ENCODE assay signal across 12 cellular contexts in the genomic region with DNA sequence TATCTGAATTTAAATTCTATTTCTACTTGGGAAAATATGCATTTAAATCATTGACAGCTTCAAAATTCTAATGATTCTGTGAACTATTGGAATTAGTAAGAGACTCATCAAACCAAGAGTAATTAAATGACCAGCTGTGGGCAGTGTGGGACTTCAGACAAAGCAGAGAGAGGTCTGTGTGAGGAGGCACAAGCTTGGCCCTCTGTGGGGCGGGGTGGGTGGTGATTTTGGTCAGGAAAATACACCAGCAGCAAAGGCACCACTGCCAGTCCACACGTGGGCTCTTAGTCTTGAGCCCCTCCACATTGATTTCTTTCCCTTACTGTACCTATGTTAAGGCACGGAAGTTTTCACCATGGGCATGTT. TPM values are rescaled to one million over a fixed set of nuclear protein-coding genes. Genes with fewer than 3 reads are reported as not detected.
DNase-seq lines count a peak whose midpoint lies in the region; ATAC-seq and TF ChIP-seq lines count a peak whose summit lies in the region.
"Had no signal": no experiment of that assay in that cellular context is flagged by ENCODE, and none has a peak within 500 bp of the region (broad histone marks: within the 10 kb centered on the region; RNA-seq: fewer than 3 reads in every experiment).

No MANE protein-coding gene starts in this region.

- H3K4me1 Mint-ChIP-seq in brain, result peaks cover 47% of the 10 kb centered on the region
- H3K4me1 Mint-ChIP-seq in activated T-helper 17 cell treated with anti-CD3 and anti-CD28 coated beads, Interleukin-2, amount 50 U/mL, for 72 hours, result peaks cover 15% of the 10 kb centered on the region

- H3K36me3 Mint-ChIP-seq in brain, result no peaks in the 10 kb centered on the region
- H3K36me3 Mint-ChIP-seq in activated T-helper 17 cell treated with anti-CD3 and anti-CD28 coated beads, Interleukin-2, amount 50 U/mL, for 72 hours (ENCODE audit: low read depth), result no peaks in the 10 kb centered on the region

- no CpG with 5 or more reads among the region's 3 CpGs for WGBS in mesendoderm (ENCODE audit: extremely low coverage, insufficient coverage, low lambda C conversion rate)

- no peak for ATAC-seq in activated T-helper 17 cell treated with anti-CD3 and anti-CD28 coated beads, Interleukin-2, amount 50 U/mL, for 72 hours (replicated peaks)
- ATAC-seq: left cardiac atrium; stimulated activated naive CD8-positive, alpha-beta T cell treated with anti-CD3 and anti-CD28 coated beads, Interleukin-15, Interleukin-2, amounts not matched to agents 100 U/mL and 50 U/mL, for 24 hours had no signal

- no peaks in the 10 kb centered on the region for H3K9me3 ChIP-seq in Karpas-422 (ENCODE audit: low read length)

- H3K4me1 ChIP-seq in Karpas-422 (ENCODE audit: low read length) (no peaks in the 10 kb centered on the region), mesendoderm (ENCODE audit: control insufficient read depth, low read depth, low read length) (peaks cover 11% of the 10 kb centered on the region)

- no peak overlapping the region for H3K9ac ChIP-seq in Karpas-422 (ENCODE audit: low read length)
- H3K9ac ChIP-seq in mesendoderm (ENCODE audit: low read length), result no peak overlapping the region

- no peak overlapping the region for H2AK5ac ChIP-seq in mesendoderm (ENCODE audit: low read length)

- H3K36me3 ChIP-seq in Karpas-422 (ENCODE audit: insufficient read depth, low read length) (no peaks in the 10 kb centered on the region), mesendoderm (ENCODE audit: control insufficient read depth, insufficient read depth, low read length) (no peaks in the 10 kb centered on the region)

- no peak overlapping the region for H3K56ac ChIP-seq in mesendoderm (ENCODE audit: low read length)

- H4K5ac ChIP-seq in mesendoderm (ENCODE audit: low read length), result no peak overlapping the region

- no peaks in the 10 kb centered on the region for H4K20me1 ChIP-seq in Karpas-422 (ENCODE audit: insufficient read depth, low read depth, low read length)

- H3K27me3 ChIP-seq in Karpas-422 (ENCODE audit: low read length) (no peaks in the 10 kb centered on the region), mesendoderm (ENCODE audit: insufficient read depth, low read length, poor library complexity) (no peaks in the 10 kb centered on the region)

- H3K27ac Mint-ChIP-seq in brain, result peak overlapping the region in 3 of 5 experiments; percentile 46 to 79 (median 51)
- H3K27ac Mint-ChIP-seq in activated T-helper 17 cell treated with anti-CD3 and anti-CD28 coated beads, Interleukin-2, amount 50 U/mL, for 72 hours, result no peak overlapping the region
- H3K27ac Mint-ChIP-seq: B cell had no signal

- H3K79me2 ChIP-seq in Karpas-422 (ENCODE audit: low read length) (no peaks in the 10 kb centered on the region), mesendoderm (ENCODE audit: control insufficient read depth, insufficient read depth, low read length) (no peaks in the 10 kb centered on the region)

- H3K4me2 ChIP-seq in Karpas-422 (ENCODE audit: low read depth, low read length, poor library complexity, severe bottlenecking) (no peak overlapping the region), mesendoderm (ENCODE audit: low read length) (no peak overlapping the region)

- H2AFZ ChIP-seq in Karpas-422 (ENCODE audit: low read length), result no peak overlapping the region

- peaks cover 0 to 5% (median 0%) of the 10 kb centered on the region in 5 experiments for H3K9me3 Mint-ChIP-seq in brain
- no peaks in the 10 kb centered on the region for H3K9me3 Mint-ChIP-seq in activated T-helper 17 cell treated with anti-CD3 and anti-CD28 coated beads, Interleukin-2, amount 50 U/mL, for 72 hours

- no peaks in the 10 kb centered on the region for H3K9me2 ChIP-seq in Karpas-422 (replicated peaks; ENCODE audit: insufficient read depth, low read length)

- H3K4ac ChIP-seq in mesendoderm (ENCODE audit: low read depth, low read length), result no peak overlapping the region

- no peak overlapping the region for H2BK5ac ChIP-seq in mesendoderm (ENCODE audit: low read length)

- peak overlapping the region; percentile 29 for H2BK120ac ChIP-seq in mesendoderm (ENCODE audit: low read depth, low read length)

- H4K8ac ChIP-seq in mesendoderm (ENCODE audit: low read depth, low read length), result no peak overlapping the region

- H3K18ac ChIP-seq in mesendoderm (ENCODE audit: low read length), result peak overlapping the region; percentile 72

- peak overlapping the region; percentile 25; the same call in 1 of the 2 replicates for H3K27ac ChIP-seq in C4-2B
- H3K27ac ChIP-seq in Karpas-422 (ENCODE audit: low read length), result no peak overlapping the region
- peak overlapping the region; percentile 47 for H3K27ac ChIP-seq in mesendoderm (ENCODE audit: low read depth, low read length)

- no peak overlapping the region for H3K4me3 Mint-ChIP-seq in brain
- no peak overlapping the region for H3K4me3 Mint-ChIP-seq in activated T-helper 17 cell treated with anti-CD3 and anti-CD28 coated beads, Interleukin-2, amount 50 U/mL, for 72 hours
- H3K4me3 Mint-ChIP-seq: B cell had no signal

- H2BK15ac ChIP-seq in mesendoderm (replicated peaks; ENCODE audit: low read depth), result no peak overlapping the region

- no peaks in the 10 kb centered on the region for H3K79me1 ChIP-seq in mesendoderm (ENCODE audit: low read length)

- peak; percentile 38 for DNase-seq in Karpas-422
- no peak for DNase-seq in mesendoderm
- no peak for DNase-seq in SHP77 treated with DMSO at 0.1 percent for 48 hours (lab: John Stamatoyannopoulos, UW)
- DNase-seq in mucosa of gallbladder (ENCODE audit: low spot score), result no peak
- DNase-seq in NCI-H2227 (lab: John Stamatoyannopoulos, UW; ENCODE audit: unreplicated experiment), result no peak
- DNase-seq: left cardiac atrium; NCI-H187; stimulated activated naive CD8-positive, alpha-beta T cell treated with anti-CD3 and anti-CD28 coated beads, Interleukin-15, Interleukin-2, amounts not matched to agents 100 U/mL and 50 U/mL, for 24 hours had no signal

- no peak; the same call in 1 of the 2 replicates for TF ChIP-seq CTCF in C4-2B (conservative IDR thresholded peaks at IDR 0.05)
- TF ChIP-seq CTCF in brain (conservative IDR thresholded peaks at IDR 0.05), result no peak

- H3K23ac ChIP-seq in mesendoderm (ENCODE audit: low read length), result no peak overlapping the region

- peaks cover 16% of the 10 kb centered on the region for H3K27me3 Mint-ChIP-seq in brain
- H3K27me3 Mint-ChIP-seq in activated T-helper 17 cell treated with anti-CD3 and anti-CD28 coated beads, Interleukin-2, amount 50 U/mL, for 72 hours, result peaks cover 11% of the 10 kb centered on the region

- H3K4me3 ChIP-seq in Karpas-422 (ENCODE audit: low read length) (no peak overlapping the region), mesendoderm (ENCODE audit: low read length) (no peak overlapping the region)

RNA-seq across cellular contexts. Expression of a gene that starts 39.2 kb away (rescaled TPM):
- not detected in 2 replicates for total RNA-seq in Karpas-422 (2014; rRNA removed; shearing (Covaris generic); ENCODE audit: low replicate concordance)
- polyA plus RNA-seq in brain (ENCODE audit: insufficient read depth, low read depth, low replicate concordance), result 42.1 TPM
- polyA plus RNA-seq in mesendoderm (2013, experiment 1 of 2), result 24.8 TPM
- 24.2 TPM for polyA plus RNA-seq in mesendoderm (2013, experiment 2 of 2)
- 109 TPM for total RNA-seq in mucosa of gallbladder
- total RNA-seq in activated T-helper 17 cell treated with anti-CD3 and anti-CD28 coated beads, Interleukin-2, amount 50 U/mL, for 72 hours, result 10 to 100 TPM; 35.2 to 36.6 TPM

Comparison
In these comparisons a context has a peak if more than half of its experiments do, and no peak if none do; other contexts are left out.
1. RNA of a gene that starts 39.2 kb away (total RNA-seq): 109 TPM in mucosa of gallbladder (single experiment) and 35.2 to 36.6 TPM in activated T-helper 17 cell treated with anti-CD3 and anti-CD28 coated beads, Interleukin-2, amount 50 U/mL, for 72 hours; not detected in Karpas-422; every median in the first group is over 10 times any median in the second.